Comparison of ENCODE assay signal across 21 cellular contexts in the genomic region with DNA sequence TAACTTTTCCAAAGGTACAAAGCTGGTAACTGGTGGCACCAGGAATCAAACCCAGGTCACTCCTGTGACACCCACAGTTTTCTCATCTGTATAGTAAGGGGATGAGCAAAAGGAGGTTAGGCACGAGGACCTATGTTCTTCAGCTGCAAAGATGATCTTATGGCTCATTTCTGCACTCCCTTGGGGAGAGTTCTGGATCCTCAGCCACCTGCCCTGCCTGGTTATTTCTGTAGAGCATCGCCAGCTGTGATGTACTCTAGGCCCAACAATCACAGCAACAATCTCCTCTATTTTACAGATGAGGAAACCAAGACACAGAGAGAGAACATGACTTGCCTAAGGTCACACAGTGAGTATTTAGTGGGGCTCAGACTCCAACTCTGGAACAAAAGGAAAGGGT. TPM values are rescaled to one million over a fixed set of nuclear protein-coding genes. Genes with fewer than 3 reads are reported as not detected.
DNase-seq lines count a peak whose midpoint lies in the region; ATAC-seq and TF ChIP-seq lines count a peak whose summit lies in the region.
"Had no signal": no experiment of that assay in that cellular context is flagged by ENCODE, and none has a peak within 500 bp of the region (broad histone marks: within the 10 kb centered on the region; RNA-seq: fewer than 3 reads in every experiment).

No MANE protein-coding gene starts in this region.

- in situ Hi-C loops in HAP-1 (cut with MboI; ENCODE audit: low sequenced_read_pairs): loop anchor here (10.0 kb wide), 1 partner anchor 328 kb away; no protein-coding TSS in a partner anchor

- no peak overlapping the region for H2AFZ ChIP-seq in OCI-LY1 (ENCODE audit: low read length)
- H2AFZ ChIP-seq in osteoblast (ENCODE audit: low read length): no peak overlapping the region

- no peaks in the 10 kb centered on the region for H3K9me3 Mint-ChIP-seq in activated naive CD4-positive, alpha-beta T cell treated with anti-CD3 and anti-CD28 coated beads, Interleukin-2, amount 50 U/mL, for 72 hours
- peaks cover 0 to 6% (median 0%) of the 10 kb centered on the region in 11 donors for H3K9me3 Mint-ChIP-seq in naive thymus-derived CD4-positive, alpha-beta T cell
- H3K9me3 Mint-ChIP-seq in WTC11: peaks cover 4% of the 10 kb centered on the region; the same call in 1 of the 2 replicates

- H3K4me1 ChIP-seq in OCI-LY1 (ENCODE audit: insufficient read depth, low read length, severe bottlenecking) (peaks cover 43% of the 10 kb centered on the region), HAP-1 (peaks cover 12% of the 10 kb centered on the region), osteoblast (ENCODE audit: insufficient read depth, low read length) (peaks cover 11% of the 10 kb centered on the region)
- peaks cover 11 to 15% of the 10 kb centered on the region in 2 donors for H3K4me1 ChIP-seq in naive thymus-derived CD4-positive, alpha-beta T cell (ENCODE audit: control insufficient read depth in 2 of 2, insufficient read depth in 2 of 2, low read length in 2 of 2)
- H3K4me1 ChIP-seq: BE2C had no signal

- H3K9me2 ChIP-seq in OCI-LY1 (ENCODE audit: low read depth, low read length): no peaks in the 10 kb centered on the region

- peaks cover 0 to 5% of the 10 kb centered on the region in 2 donors for H3K36me3 Mint-ChIP-seq in activated naive CD4-positive, alpha-beta T cell treated with anti-CD3 and anti-CD28 coated beads, Interleukin-2, amount 50 U/mL, for 72 hours
- peaks cover 0 to 6% (median 4%) of the 10 kb centered on the region in 5 donors for H3K36me3 Mint-ChIP-seq in naive thymus-derived CD4-positive, alpha-beta T cell
- no peaks in the 10 kb centered on the region for H3K36me3 Mint-ChIP-seq in WTC11

- H3K79me2 ChIP-seq in OCI-LY1 (ENCODE audit: insufficient read depth, low read length) (no peaks in the 10 kb centered on the region), osteoblast (ENCODE audit: insufficient read depth, low read length) (no peaks in the 10 kb centered on the region)

- H3K36me3 ChIP-seq in OCI-LY1 (ENCODE audit: insufficient read depth, low read length): no peaks in the 10 kb centered on the region; the same call in 1 of the 2 replicates
- peaks cover 11 to 16% (median 13%) of the 10 kb centered on the region in 3 experiments for H3K36me3 ChIP-seq in naive thymus-derived CD4-positive, alpha-beta T cell (ENCODE audit: control insufficient read depth in 2 of 3, insufficient read depth in 3 of 3, low read length in 3 of 3)
- H3K36me3 ChIP-seq in HAP-1 (replicated peaks): no peaks in the 10 kb centered on the region
- H3K36me3 ChIP-seq in osteoblast (ENCODE audit: insufficient read depth, low read length): peaks cover 6% of the 10 kb centered on the region
- H3K36me3 ChIP-seq: BE2C had no signal

- DNase-seq in activated naive CD4-positive, alpha-beta T cell treated with anti-CD3 and anti-CD28 coated beads, Interleukin-2, amount 50 U/mL, for 72 hours (ENCODE audit: low spot score in 2 of 2): no peak
- DNase-seq in activated naive CD4-positive, alpha-beta T cell treated with anti-CD3 and anti-CD28 coated beads, Interleukin-2, amount 50 U/mL, for 16 hours: no peak
- no peak for DNase-seq in naive thymus-derived CD4-positive, alpha-beta T cell
- DNase-seq in HAP-1 (ENCODE audit: low spot score in 2 of 2) (no peak), WTC11 (ENCODE audit: low spot score) (no peak), osteoblast (ENCODE audit: insufficient read length, low spot score, missing footprints) (no peak)
- DNase-seq: 8988T; ACHN; AML-193; BE2C; C1 segment of cervical spinal cord; Calu3; CD4-positive, alpha-beta memory T cell; COR-L47; DMS53; DMS79 treated with DMSO at 0.1 percent for 48 hours; GF-D8; GOT3; HCEC 1CT had no signal

- POLR2A ChIA-PET in naive thymus-derived CD4-positive, alpha-beta T cell (lab: Charles Lee): interaction anchor here (0.7 to 0.9 kb wide), 2 partner anchors 9 to 18 kb away, joined by 3 read pairs; no protein-coding TSS in a partner anchor
- POLR2A ChIA-PET in WTC11 (lab: Charles Lee): no interaction called here

- CTCF ChIA-PET in naive thymus-derived CD4-positive, alpha-beta T cell (lab: Charles Lee): interaction anchor here (1.3 to 1.8 kb wide), 3 partner anchors 8 to 123 kb away, joined by 3 to 5 read pairs (median 4); no protein-coding TSS in a partner anchor
- CTCF ChIA-PET in WTC11 (lab: Charles Lee): interaction anchor here (0.6 kb wide), 1 partner anchor 11 kb away, joined by 3 read pairs; no protein-coding TSS in a partner anchor

- H3K4me1 Mint-ChIP-seq in naive thymus-derived CD4-positive, alpha-beta T cell: peaks cover 9 to 24% (median 20%) of the 10 kb centered on the region in 7 donors
- peaks cover 10% of the 10 kb centered on the region for H3K4me1 Mint-ChIP-seq in WTC11

- H3K4me3 Mint-ChIP-seq in naive thymus-derived CD4-positive, alpha-beta T cell: no peak overlapping the region
- no peak overlapping the region for H3K4me3 Mint-ChIP-seq in WTC11
- H3K4me3 Mint-ChIP-seq: CD4-positive, alpha-beta memory T cell had no signal

- no peaks in the 10 kb centered on the region; the same call in 1 of the 2 replicates for H3K27me3 ChIP-seq in OCI-LY1 (ENCODE audit: insufficient read depth, low read length)
- H3K27me3 ChIP-seq in naive thymus-derived CD4-positive, alpha-beta T cell (ENCODE audit: control insufficient read depth in 2 of 2, insufficient read depth in 2 of 2, low read length in 2 of 2): no peaks in the 10 kb centered on the region
- H3K27me3 ChIP-seq in HAP-1 (ENCODE audit: low read depth): no peaks in the 10 kb centered on the region
- peaks cover 5% of the 10 kb centered on the region for H3K27me3 ChIP-seq in osteoblast (ENCODE audit: insufficient read depth, low read length)
- H3K27me3 ChIP-seq: BE2C had no signal

- H3K27ac ChIP-seq in OCI-LY1 (ENCODE audit: low read depth, low read length, poor library complexity, severe bottlenecking) (peak overlapping the region; percentile 57), osteoblast (ENCODE audit: low read depth, low read length) (no peak overlapping the region)
- H3K27ac ChIP-seq in naive thymus-derived CD4-positive, alpha-beta T cell (ENCODE audit: low read depth, low read length): no peak overlapping the region
- H3K27ac ChIP-seq: A549 had no signal

- H3F3A ChIP-seq in OCI-LY1 (ENCODE audit: insufficient read depth, low read length): no peaks in the 10 kb centered on the region

- H3K4me3 ChIP-seq in OCI-LY1 (ENCODE audit: low read depth, low read length, poor library complexity, severe bottlenecking) (no peak overlapping the region), HAP-1 (no peak overlapping the region), osteoblast (ENCODE audit: insufficient read depth, low read length) (no peak overlapping the region)
- H3K4me3 ChIP-seq in naive thymus-derived CD4-positive, alpha-beta T cell (ENCODE audit: low read length): no peak overlapping the region
- H3K4me3 ChIP-seq: A549 had no signal

- no peak overlapping the region for H3K4me2 ChIP-seq in OCI-LY1 (ENCODE audit: low read length)
- H3K4me2 ChIP-seq in osteoblast (ENCODE audit: insufficient read depth, low read length): no peak overlapping the region
- H3K4me2 ChIP-seq: A549 had no signal

- no peak for ATAC-seq in activated naive CD4-positive, alpha-beta T cell treated with anti-CD3 and anti-CD28 coated beads, Interleukin-2, amount 50 U/mL, for 72 hours
- ATAC-seq in naive thymus-derived CD4-positive, alpha-beta T cell: no peak
- no peak for ATAC-seq in WTC11
- ATAC-seq: A549 had no signal

- peaks cover 0 to 22% (median 0%) of the 10 kb centered on the region in 5 donors for H3K27me3 Mint-ChIP-seq in naive thymus-derived CD4-positive, alpha-beta T cell
- H3K27me3 Mint-ChIP-seq in WTC11 (ENCODE audit: low read depth): peaks cover 13% of the 10 kb centered on the region
- H3K27me3 Mint-ChIP-seq: CD4-positive, alpha-beta memory T cell had no signal

- no peaks in the 10 kb centered on the region for H3K9me3 ChIP-seq in OCI-LY1 (ENCODE audit: low read length)
- H3K9me3 ChIP-seq in naive thymus-derived CD4-positive, alpha-beta T cell (ENCODE audit: control insufficient read depth in 2 of 3, low read length in 3 of 3): no peaks in the 10 kb centered on the region
- H3K9me3 ChIP-seq in HAP-1: no peaks in the 10 kb centered on the region
- H3K9me3 ChIP-seq in osteoblast (ENCODE audit: low read depth, low read length): no peaks in the 10 kb centered on the region
- H3K9me3 ChIP-seq: A549, BE2C had no signal

- TF ChIP-seq CTCF in OCI-LY1 (IDR thresholded peaks at IDR 0.05; ENCODE audit: low read length) (no peak), WTC11 (IDR thresholded peaks at IDR 0.05) (no peak), osteoblast (IDR thresholded peaks at IDR 0.05; ENCODE audit: extremely low read depth, low read depth, low read length) (no peak)

- no peaks in the 10 kb centered on the region for H4K20me1 ChIP-seq in OCI-LY1 (ENCODE audit: insufficient read depth, low read length)
- no peaks in the 10 kb centered on the region for H4K20me1 ChIP-seq in osteoblast (ENCODE audit: insufficient read depth, low read length)

- intact Hi-C loops in naive thymus-derived CD4-positive, alpha-beta T cell (cut with micrococcal nuclease): loop anchor here in 1 of 2 donors (10.0 kb wide), 1 partner anchor 198 kb away; a partner anchor contains a TSS

- H3K27ac Mint-ChIP-seq in activated naive CD4-positive, alpha-beta T cell treated with anti-CD3 and anti-CD28 coated beads, Interleukin-2, amount 50 U/mL, for 72 hours: peak overlapping the region; percentile 9 to 40
- H3K27ac Mint-ChIP-seq in naive thymus-derived CD4-positive, alpha-beta T cell: peak overlapping the region in 5 of 9 donors; percentile 32 to 57 (median 38)
- no peak overlapping the region for H3K27ac Mint-ChIP-seq in WTC11

- H3K9ac ChIP-seq in OCI-LY1 (ENCODE audit: low read length): no peak overlapping the region

TF ChIP-seq in WTC11, 78 proteins besides CTCF, POLR2A, EP300 and RAD21 (continues in another document):
- TF ChIP-seq PRRX2 (CRISPR knock-in tag; IDR thresholded peaks at IDR 0.05) (no peak), TP53 (CRISPR knock-in tag; IDR thresholded peaks at IDR 0.05) (no peak), ZNF121 (CRISPR knock-in tag; IDR thresholded peaks at IDR 0.05) (no peak), FOXJ3 (CRISPR knock-in tag; IDR thresholded peaks at IDR 0.05; ENCODE audit: borderline replicate concordance) (no peak)
- TF ChIP-seq, protein P1, sequence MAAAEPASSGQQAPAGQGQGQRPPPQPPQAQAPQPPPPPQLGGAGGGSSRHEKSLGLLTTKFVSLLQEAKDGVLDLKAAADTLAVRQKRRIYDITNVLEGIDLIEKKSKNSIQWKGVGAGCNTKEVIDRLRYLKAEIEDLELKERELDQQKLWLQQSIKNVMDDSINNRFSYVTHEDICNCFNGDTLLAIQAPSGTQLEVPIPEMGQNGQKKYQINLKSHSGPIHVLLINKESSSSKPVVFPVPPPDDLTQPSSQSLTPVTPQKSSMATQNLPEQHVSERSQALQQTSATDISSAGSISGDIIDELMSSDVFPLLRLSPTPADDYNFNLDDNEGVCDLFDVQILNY (CRISPR knock-in tag; IDR thresholded peaks at IDR 0.05): no peak

RNA-seq across cellular contexts. Expression of a gene that starts 5.4 kb away (rescaled TPM):
- total RNA-seq in activated naive CD4-positive, alpha-beta T cell treated with anti-CD3 and anti-CD28 coated beads, Interleukin-2, amount 50 U/mL, for 72 hours: 10 to 100 TPM in 1 of 2 donors, 1 to 10 TPM in 1; 5.1 to 11.5 TPM
- total RNA-seq in naive thymus-derived CD4-positive, alpha-beta T cell: 10 to 100 TPM in 1 of 5 experiments, 1 to 10 TPM in 4; 1.1 to 11.7 (median 3.5) TPM
- 10 to 100 TPM in 1 of 2 donors, 1 to 10 TPM in 1; 6.8 to 12.6 TPM for polyA plus RNA-seq in naive thymus-derived CD4-positive, alpha-beta T cell
- total RNA-seq in WTC11 (2021): 14.0 to 17.9 TPM (median 16.7 TPM) in 3 replicates
- 11.6 and 15.3 TPM in 2 replicates for total RNA-seq in osteoblast
